9 cellular contexts compared by ENCODE assay signal in the genomic region with DNA sequence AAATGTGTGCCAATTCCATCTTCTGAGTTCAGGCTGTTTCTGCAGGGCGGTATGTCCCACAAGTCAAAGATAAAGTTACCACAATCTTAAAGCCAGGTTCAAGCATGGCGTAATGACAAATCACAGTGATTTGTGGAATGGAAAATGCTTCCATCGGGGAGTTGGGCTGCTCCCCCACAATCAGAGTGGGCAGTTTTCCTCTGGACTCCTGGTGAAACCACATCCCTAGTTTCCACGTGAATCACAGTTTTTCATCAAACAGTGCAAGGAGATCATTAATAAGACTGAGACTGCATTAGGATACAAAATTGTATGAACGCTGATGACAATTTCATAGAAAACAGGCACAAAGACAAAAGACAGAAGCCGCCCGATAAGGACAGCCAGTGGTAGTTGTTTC. TPM values are rescaled to one million over a fixed set of nuclear protein-coding genes. Genes with fewer than 3 reads are reported as not detected.
DNase-seq lines count a peak whose midpoint lies in the region; ATAC-seq, FAIRE-seq and TF ChIP-seq lines count a peak whose summit lies in the region.
"Had no signal": no experiment of that assay in that cellular context is flagged by ENCODE, and none has a peak within 500 bp of the region (broad histone marks: within the 10 kb centered on the region; RNA-seq: fewer than 3 reads in every experiment).

No MANE protein-coding gene starts in this region.

- H3K9me3 ChIP-seq in HUES6 (ENCODE audit: control insufficient read depth, insufficient read depth, low read depth, low read length), result no peaks in the 10 kb centered on the region; the same call in 1 of the 2 replicates
- H3K9me3 ChIP-seq in Karpas-422 (ENCODE audit: low read length), result no peaks in the 10 kb centered on the region

- H3K9me3 Mint-ChIP-seq in MCF 10A (ENCODE audit: unreplicated experiment), result no peaks in the 10 kb centered on the region
- no peaks in the 10 kb centered on the region for H3K9me3 Mint-ChIP-seq in natural killer cell treated with Interleukin-12 subunit alpha and Interleukin-12 subunit beta and Interleukin-15 and Interleukin-18, amount 100 ng/mL, for 72 hours

- peak overlapping the region; percentile 94 for H3K27ac Mint-ChIP-seq in MCF 10A (ENCODE audit: low read depth, unreplicated experiment)
- H3K27ac Mint-ChIP-seq in natural killer cell treated with Interleukin-12 subunit alpha and Interleukin-12 subunit beta and Interleukin-15 and Interleukin-18, amount 100 ng/mL, for 72 hours, result peak overlapping the region; percentile 89 to 93

- peak; percentile 55 for DNase-seq in AG09309 (ENCODE audit: low read depth)
- DNase-seq in MCF 10A (ENCODE audit: unreplicated experiment), result no peak
- DNase-seq in natural killer cell treated with Interleukin-12 subunit alpha and Interleukin-12 subunit beta and Interleukin-15 and Interleukin-18, amount 100 ng/mL, for 72 hours (ENCODE audit: low spot score), result peak; percentile 50
- no peak for DNase-seq in H54 (ENCODE audit: insufficient read length, low spot score)
- no peak for DNase-seq in KG1 (lab: John Stamatoyannopoulos, UW)
- no peak for DNase-seq in activated effector memory CD4-positive, alpha-beta T cell treated with Interleukin-2 at 50 U/mL for 16 hours
- no peak for DNase-seq in Karpas-422
- DNase-seq: nucleus accumbens had no signal

- no peaks in the 10 kb centered on the region for H3K79me2 ChIP-seq in Karpas-422 (ENCODE audit: low read length)

- no peak for ATAC-seq in natural killer cell treated with Interleukin-12 subunit alpha and Interleukin-12 subunit beta and Interleukin-15 and Interleukin-18, amount 100 ng/mL, for 72 hours

- H3K27ac ChIP-seq in HUES6 (ENCODE audit: low read depth, low read length) (no peak overlapping the region), Karpas-422 (ENCODE audit: low read length) (no peak overlapping the region)

- no peaks in the 10 kb centered on the region for H4K20me1 ChIP-seq in Karpas-422 (ENCODE audit: insufficient read depth, low read depth, low read length)

- H3K27me3 Mint-ChIP-seq in MCF 10A (ENCODE audit: insufficient read depth, unreplicated experiment), result no peaks in the 10 kb centered on the region
- H3K27me3 Mint-ChIP-seq in natural killer cell treated with Interleukin-12 subunit alpha and Interleukin-12 subunit beta and Interleukin-15 and Interleukin-18, amount 100 ng/mL, for 72 hours, result no peaks in the 10 kb centered on the region

- TF ChIP-seq POLR2A in H54 (IDR thresholded peaks at IDR 0.05; ENCODE audit: low read depth, low read length), result no peak

- peaks cover 34% of the 10 kb centered on the region for H3K4me1 Mint-ChIP-seq in MCF 10A (ENCODE audit: insufficient read depth, unreplicated experiment)
- peaks cover 64 to 68% of the 10 kb centered on the region in 2 donors for H3K4me1 Mint-ChIP-seq in natural killer cell treated with Interleukin-12 subunit alpha and Interleukin-12 subunit beta and Interleukin-15 and Interleukin-18, amount 100 ng/mL, for 72 hours (ENCODE audit: low read depth in 2 of 2)

- peak overlapping the region; percentile 22 for H3K9ac ChIP-seq in HUES6 (ENCODE audit: low read length)
- no peak overlapping the region for H3K9ac ChIP-seq in Karpas-422 (ENCODE audit: low read length)

- CTCF ChIA-PET in MCF 10A (lab: Yijun Ruan, JAX), result interaction anchor here (0.7 to 2.9 kb wide), 10 partner anchors 19 to 620 kb away, joined by 3 to 9 read pairs (median 4); no protein-coding TSS in a partner anchor

- H3K27me3 ChIP-seq in HUES6 (ENCODE audit: control insufficient read depth, insufficient read depth, low read length) (no peaks in the 10 kb centered on the region), Karpas-422 (ENCODE audit: low read length) (no peaks in the 10 kb centered on the region)

- BruUV-seq in MCF 10A (replicated peaks; lab: Mats Ljungman, UMichigan), result no TSS peak

- intact Hi-C loops in MCF 10A (cut with micrococcal nuclease), result no loop called here

- H3K4me1 ChIP-seq in HUES6 (ENCODE audit: control insufficient read depth, insufficient read depth, low read length), result peaks cover 58% of the 10 kb centered on the region
- H3K4me1 ChIP-seq in Karpas-422 (ENCODE audit: low read length), result peaks cover 33% of the 10 kb centered on the region

- H2AFZ ChIP-seq in Karpas-422 (ENCODE audit: low read length), result no peak overlapping the region

- no peaks in the 10 kb centered on the region for H3K36me3 ChIP-seq in HUES6 (ENCODE audit: control insufficient read depth, insufficient read depth, low read length)
- no peaks in the 10 kb centered on the region for H3K36me3 ChIP-seq in Karpas-422 (ENCODE audit: insufficient read depth, low read length)

- POLR2A ChIA-PET in MCF 10A (lab: Yijun Ruan, JAX), result interaction anchor here (0.6 to 3.8 kb wide), 13 partner anchors 14 to 354 kb away, joined by 3 to 30 read pairs (median 9); no protein-coding TSS in a partner anchor

- no peaks in the 10 kb centered on the region for H3K9me2 ChIP-seq in Karpas-422 (replicated peaks; ENCODE audit: insufficient read depth, low read length)

- H3K4me3 Mint-ChIP-seq in MCF 10A (ENCODE audit: unreplicated experiment), result peak overlapping the region; percentile 84
- H3K4me3 Mint-ChIP-seq in natural killer cell treated with Interleukin-12 subunit alpha and Interleukin-12 subunit beta and Interleukin-15 and Interleukin-18, amount 100 ng/mL, for 72 hours, result peak overlapping the region; percentile 96

- no peak overlapping the region for H3K4me2 ChIP-seq in Karpas-422 (ENCODE audit: low read depth, low read length, poor library complexity, severe bottlenecking)

- H3K4me3 ChIP-seq in AG09309 (ENCODE audit: control insufficient read depth, low read depth, low read length), result no peak overlapping the region
- peak overlapping the region; percentile 83 for H3K4me3 ChIP-seq in HUES6 (ENCODE audit: low read depth, low read length)
- H3K4me3 ChIP-seq in Karpas-422 (ENCODE audit: low read length), result no peak overlapping the region

- FAIRE-seq in H54 (lab: Jason Lieb, UNC), result no peak

- TF ChIP-seq CTCF in AG09309 (IDR thresholded peaks at IDR 0.05; ENCODE audit: control insufficient read depth, insufficient read depth, low read depth, low read length, missing control alignments), result no peak
- TF ChIP-seq CTCF in MCF 10A (IDR thresholded peaks at IDR 0.05; ENCODE audit: unreplicated experiment), result no peak

- peaks cover 16% of the 10 kb centered on the region for H3K36me3 Mint-ChIP-seq in MCF 10A (ENCODE audit: insufficient read depth, unreplicated experiment)
- H3K36me3 Mint-ChIP-seq in natural killer cell treated with Interleukin-12 subunit alpha and Interleukin-12 subunit beta and Interleukin-15 and Interleukin-18, amount 100 ng/mL, for 72 hours, result no peaks in the 10 kb centered on the region

RNA-seq across cellular contexts. Expression of gene LITAF, which starts 3.5 kb away (rescaled TPM):
- 120 and 161 TPM in 2 replicates for total RNA-seq in MCF 10A (2022)
- total RNA-seq in natural killer cell treated with Interleukin-12 subunit alpha and Interleukin-12 subunit beta and Interleukin-15 and Interleukin-18, amount 100 ng/mL, for 72 hours, result 100 to 1,000 TPM; 112 to 191 TPM
- 2.6 TPM in 1 of 2 replicates, not detected in the other for total RNA-seq in Karpas-422 (2014; rRNA removed; shearing (Covaris generic); ENCODE audit: low replicate concordance)

Comparison
In these comparisons a context has a peak if more than half of its experiments do, and no peak if none do; other contexts are left out.
1. DNase-seq: peak in AG09309 (single experiment) and natural killer cell treated with Interleukin-12 subunit alpha and Interleukin-12 subunit beta and Interleukin-15 and Interleukin-18, amount 100 ng/mL, for 72 hours (single experiment); none in MCF 10A (single experiment), H54 (single experiment), KG1 (single experiment), activated effector memory CD4-positive, alpha-beta T cell treated with Interleukin-2 at 50 U/mL for 16 hours (single experiment) and Karpas-422 (single experiment).
2. RNA of gene LITAF, which starts 3.5 kb away (total RNA-seq): 112 to 191 TPM in natural killer cell treated with Interleukin-12 subunit alpha and Interleukin-12 subunit beta and Interleukin-15 and Interleukin-18, amount 100 ng/mL, for 72 hours and 120 to 161 TPM in MCF 10A; 2.6 TPM in Karpas-422; every median in the first group is over 10 times any median in the second.